In genomic region chr20:48648482-48649051, GRCh38 we compare ENCODE assay signal across 16 cellular contexts.
DNase-seq lines count a peak whose midpoint lies in the region; ATAC-seq and TF ChIP-seq lines count a peak whose summit lies in the region.
"Had no signal": no experiment of that assay in that cellular context is flagged by ENCODE, and none has a peak within 500 bp of the region (broad histone marks: within the 10 kb centered on the region; RNA-seq: fewer than 3 reads in every experiment).

No MANE protein-coding gene starts in this region.

- TF ChIP-seq POLR2A in uterus (IDR thresholded peaks at IDR 0.05) = no peak

- H3K27ac ChIP-seq in right atrium auricular region (no peak overlapping the region), uterus (no peak overlapping the region)
- H3K27ac ChIP-seq: HL-60, pancreas, upper lobe of right lung had no signal

- H3K36me3 ChIP-seq in right atrium auricular region (peaks cover 21% of the 10 kb centered on the region), uterus (no peaks in the 10 kb centered on the region)
- H3K36me3 ChIP-seq: pancreas had no signal

- intact Hi-C loops in Right ventricle myocardium inferior (cut with DNase I) (no loop called here), uterus (cut with DNase I; ENCODE audit: low total_unique reads) (no loop called here)

- H3K27me3 ChIP-seq in right atrium auricular region = no peaks in the 10 kb centered on the region
- no peaks in the 10 kb centered on the region for H3K27me3 ChIP-seq in uterus
- H3K27me3 ChIP-seq: pancreas, upper lobe of right lung had no signal

- peak; percentile 75 for ATAC-seq in Right ventricle myocardium inferior
- ATAC-seq in esophagus mucosa = peak; percentile 37
- ATAC-seq in HG02588 (IDR thresholded peaks at IDR 0.05; ENCODE audit: unreplicated experiment) = no peak
- ATAC-seq: activated CD4-positive, CD25-positive, alpha-beta regulatory T cell treated with anti-CD3 and anti-CD28 coated beads, Interleukin-2, amount 50 U/mL, for 24 hours; pancreas; upper lobe of right lung had no signal

- no peak for TF ChIP-seq CTCF in right atrium auricular region (IDR thresholded peaks at IDR 0.05)
- no peak for TF ChIP-seq CTCF in uterus (IDR thresholded peaks at IDR 0.05)
- TF ChIP-seq CTCF in GM10248 (IDR thresholded peaks at IDR 0.05; ENCODE audit: control extremely low read depth, extremely low read depth, low read depth, missing control alignments) = no peak

- H3K4me1 ChIP-seq in right atrium auricular region (peaks cover 0 to 4% of the 10 kb centered on the region in 2 donors), uterus (no peaks in the 10 kb centered on the region)
- H3K4me1 ChIP-seq: pancreas, upper lobe of right lung had no signal

- H3K9me3 ChIP-seq in right atrium auricular region (no peaks in the 10 kb centered on the region), uterus (no peaks in the 10 kb centered on the region)
- H3K9me3 ChIP-seq: pancreas, upper lobe of right lung had no signal

- CTCF ChIA-PET in GM10248 (lab: Yijun Ruan, JAX) = interaction anchor here (1.0 to 4.5 kb wide), 5 partner anchors 8 to 52 kb away, joined by 3 to 29 read pairs (median 3); no protein-coding TSS in a partner anchor

- H3K4me3 ChIP-seq in right atrium auricular region (no peak overlapping the region), uterus (no peak overlapping the region)
- H3K4me3 ChIP-seq: pancreas, upper lobe of right lung had no signal

- POLR2A ChIA-PET in GM10248 (lab: Yijun Ruan, JAX) = no interaction called here

- DNase-seq in Right ventricle myocardium inferior (ENCODE audit: missing footprints) = peak; percentile 70
- DNase-seq in right atrium auricular region (ENCODE audit: low spot score) = no peak
- peak; percentile 21 for DNase-seq in NCI-H2196 treated with DMSO at 0.1 percent for 48 hours (lab: John Stamatoyannopoulos, UW; ENCODE audit: unreplicated experiment)
- DNase-seq in uterus = no peak
- no peak for DNase-seq in GM10248 (ENCODE audit: extremely low spot score)
- no peak for DNase-seq in NCI-H2029 treated with DMSO at 0.1 percent for 48 hours (lab: John Stamatoyannopoulos, UW)
- DNase-seq: effector memory CD4-positive, alpha-beta T cell; hippocampal formation; kidney glomerular epithelial cell; T-helper 2 cell; upper lobe of right lung had no signal

Comparison
In these comparisons a context has a peak if more than half of its experiments do, and no peak if none do; other contexts are left out.
1. DNase-seq: peak in Right ventricle myocardium inferior (single experiment) and NCI-H2196 treated with DMSO at 0.1 percent for 48 hours (single experiment); none in right atrium auricular region (single experiment), uterus (0 of 2), GM10248 (single experiment) and NCI-H2029 treated with DMSO at 0.1 percent for 48 hours (single experiment).